In genomic region chr4:76147454-76148141, GRCh38 we compare ENCODE assay signal across 8 cellular contexts. TPM values are rescaled to one million over a fixed set of nuclear protein-coding genes. Genes with fewer than 3 reads are reported as not detected.
DNase-seq lines count a peak whose midpoint lies in the region; ATAC-seq and TF ChIP-seq lines count a peak whose summit lies in the region.

No MANE protein-coding gene starts in this region.

- peak overlapping the region; percentile 9 to 96 (median 85) for H3K27ac ChIP-seq in dorsolateral prefrontal cortex

- peak; percentile 19 for ATAC-seq in GM18858 (IDR thresholded peaks at IDR 0.05; ENCODE audit: unreplicated experiment)
- ATAC-seq in HG03097 (IDR thresholded peaks at IDR 0.05; ENCODE audit: low FRiP score, unreplicated experiment): peak; percentile 31

- WGBS in lower leg skin, 2 donors: 1 to 2% methylated on average over 20 to 23 of the region's 31 CpGs

- intact Hi-C loops in dorsolateral prefrontal cortex (cut with DNase I): loop anchor here (2.0 kb wide), 3 partner anchors 65 to 159 kb away; partner anchors contain the start of genes SCARB2 (in 1 of the 2) and SDAD1 (in 1 of the 2)
- intact Hi-C loops in lower leg skin (cut with DNase I; ENCODE audit: low total_unique reads): no loop called here

- H3K4me3 ChIP-seq in dorsolateral prefrontal cortex: peak overlapping the region; percentile 71 to 100 (median 93)
- H3K4me3 ChIP-seq in lower leg skin (ENCODE audit: low read depth, poor library complexity, severe bottlenecking): peak overlapping the region; percentile 96

- TF ChIP-seq CTCF in dorsolateral prefrontal cortex (IDR thresholded peaks at IDR 0.05 in 54 of 56, conservative IDR thresholded peaks at IDR 0.05 in 2 of 56; ENCODE audit: low read depth in 1 of 56, partially characterized antibody in 56 of 56) (no peak), lower leg skin (IDR thresholded peaks at IDR 0.05) (no peak)

- no peaks in the 10 kb centered on the region for H3K27me3 ChIP-seq in dorsolateral prefrontal cortex

- no peak for TF ChIP-seq POLR2A in lower leg skin (IDR thresholded peaks at IDR 0.05)

- in situ Hi-C loops in ACHN (cut with HindIII; ENCODE audit: low pct_ligation_motif_present, low pct_unique_long_range_greater_than_20kb, low sequenced_read_pairs): no loop called here

- DNase-seq in ACHN: peak; percentile 87
- DNase-seq in NCI-H226: peak; percentile 90
- DNase-seq in activated CD4-positive, CD25-positive, alpha-beta regulatory T cell treated with anti-CD3 and anti-CD28 coated beads, Interleukin-2, amount 50 U/mL, for 16 hours (ENCODE audit: low read depth, low spot score): peak; percentile 7
- peak in 7 of 10 donors; percentile 30 to 58 (median 42) for DNase-seq in dorsolateral prefrontal cortex
- DNase-seq in lower leg skin (ENCODE audit: low spot score in 2 of 2): peak; percentile 19 to 86
- peak; percentile 8 for DNase-seq in stimulated activated CD8-positive, alpha-beta memory T cell treated with anti-CD3 and anti-CD28 coated beads, Interleukin-12 subunit alpha, Interleukin-12 subunit beta, amount 100 ng/mL, for 1 hour (ENCODE audit: low read depth)

RNA-seq across cellular contexts. Expression of gene NUP54, which starts 0.6 kb away (rescaled TPM):
- 10 to 100 TPM; 26.9 to 65.4 (median 45.4) TPM for total RNA-seq in dorsolateral prefrontal cortex
- 10 to 100 TPM; 27.4 to 36.5 (median 31.0) TPM for total RNA-seq in lower leg skin

Comparison
In these comparisons a context has a peak if more than half of its experiments do, and no peak if none do; other contexts are left out.
1. Peak in every context shown above with its lines: DNase-seq, ATAC-seq, H3K4me3 ChIP-seq and H3K27ac ChIP-seq.
2. DNase-seq: peak in every context shown above with its lines; median percentile 90 in NCI-H226; 87 in ACHN; 52 in lower leg skin; 42 in dorsolateral prefrontal cortex; 8 in stimulated activated CD8-positive, alpha-beta memory T cell treated with anti-CD3 and anti-CD28 coated beads, Interleukin-12 subunit alpha, Interleukin-12 subunit beta, amount 100 ng/mL, for 1 hour; 7 in activated CD4-positive, CD25-positive, alpha-beta regulatory T cell treated with anti-CD3 and anti-CD28 coated beads, Interleukin-2, amount 50 U/mL, for 16 hours.